25 cellular contexts compared by ENCODE assay signal in the genomic region with DNA sequence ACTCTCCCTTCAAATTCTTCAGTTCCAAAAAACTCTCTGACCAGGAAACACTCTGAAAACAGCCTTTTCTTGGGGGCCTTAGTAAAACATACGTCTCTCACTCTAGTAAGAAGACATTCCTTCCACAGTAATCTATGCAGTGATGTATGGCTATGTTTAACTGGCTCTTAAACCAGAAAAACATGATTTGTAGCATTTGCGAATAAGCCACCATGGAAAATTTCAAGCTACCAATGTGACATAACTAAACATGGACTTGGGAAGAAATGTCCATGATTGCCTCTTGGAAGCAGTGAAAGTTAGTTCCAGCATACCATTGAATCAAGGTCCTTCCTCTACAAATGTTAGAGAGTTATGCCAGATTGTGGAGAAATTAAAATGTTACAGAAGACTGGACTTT.
"Had no signal": no experiment of that assay in that cellular context is flagged by ENCODE, and none has a peak within 500 bp of the region (broad histone marks: within the 10 kb centered on the region; RNA-seq: fewer than 3 reads in every experiment).

No MANE protein-coding gene starts in this region.

- H3K27me3 ChIP-seq: breast epithelium, esophagus squamous epithelium, heart right ventricle, left lung, thyroid gland had no signal

- H3K4me1 ChIP-seq: breast epithelium, thyroid gland had no signal

- H3K4me3 Mint-ChIP-seq: activated CD8-positive, alpha-beta T cell treated with anti-CD3 and anti-CD28 coated beads for 36 hours; activated T-cell treated with anti-CD3 and anti-CD28 coated beads, Interleukin-2, amount 50 U/mL, for 4 hours; activated T-helper 17 cell treated with anti-CD3 and anti-CD28 coated beads, Interleukin-2, amount 50 U/mL, for 72 hours; endodermal cell; natural killer cell treated with Interleukin-12 subunit alpha and Interleukin-12 subunit beta and Interleukin-15 and Interleukin-18, amount 100 ng/mL, for 72 hours; stimulated activated naive CD8-positive, alpha-beta T cell treated with anti-CD3 and anti-CD28 coated beads, Interleukin-15, amount 100 ng/mL, for 72 hours had no signal

- H3K36me3 ChIP-seq: breast epithelium, esophagus squamous epithelium, heart right ventricle, left lung, lower lobe of right lung, thyroid gland had no signal

- ATAC-seq: activated CD8-positive, alpha-beta T cell treated with anti-CD3 and anti-CD28 coated beads for 36 hours; activated T-cell treated with anti-CD3 and anti-CD28 coated beads, Interleukin-2, amount 50 U/mL, for 4 hours; activated T-helper 17 cell treated with anti-CD3 and anti-CD28 coated beads, Interleukin-2, amount 50 U/mL, for 72 hours; heart right ventricle; left lung; lower lobe of right lung; natural killer cell treated with Interleukin-12 subunit alpha and Interleukin-12 subunit beta and Interleukin-15 and Interleukin-18, amount 100 ng/mL, for 72 hours; sciatic nerve; stimulated activated naive CD8-positive, alpha-beta T cell treated with anti-CD3 and anti-CD28 coated beads, Interleukin-15, amount 100 ng/mL, for 72 hours had no signal

- H3K27ac ChIP-seq: breast epithelium, heart right ventricle, left lung, lower lobe of right lung, skin epidermis, thyroid gland had no signal

- H3K27me3 Mint-ChIP-seq: activated CD8-positive, alpha-beta T cell treated with anti-CD3 and anti-CD28 coated beads for 36 hours; activated T-helper 17 cell treated with anti-CD3 and anti-CD28 coated beads, Interleukin-2, amount 50 U/mL, for 72 hours; natural killer cell treated with Interleukin-12 subunit alpha and Interleukin-12 subunit beta and Interleukin-15 and Interleukin-18, amount 100 ng/mL, for 72 hours; stimulated activated naive CD8-positive, alpha-beta T cell treated with anti-CD3 and anti-CD28 coated beads, Interleukin-15, amount 100 ng/mL, for 72 hours had no signal

- H3K9me3 ChIP-seq: thyroid gland had no signal

- H3K27ac Mint-ChIP-seq: activated CD8-positive, alpha-beta T cell treated with anti-CD3 and anti-CD28 coated beads for 36 hours; activated T-helper 17 cell treated with anti-CD3 and anti-CD28 coated beads, Interleukin-2, amount 50 U/mL, for 72 hours; endodermal cell; natural killer cell treated with Interleukin-12 subunit alpha and Interleukin-12 subunit beta and Interleukin-15 and Interleukin-18, amount 100 ng/mL, for 72 hours; stimulated activated naive CD8-positive, alpha-beta T cell treated with anti-CD3 and anti-CD28 coated beads, Interleukin-15, amount 100 ng/mL, for 72 hours had no signal

- DNase-seq: activated CD4-positive, alpha-beta T cell treated with anti-CD3 and anti-CD28 coated beads, Interleukin-2, amount 50 U/mL, for 1 hour; activated CD8-positive, alpha-beta T cell treated with anti-CD3 and anti-CD28 coated beads for 36 hours; activated gamma-delta T cell treated with Interleukin-2 at 50 U/mL for 16 hours; activated naive CD4-positive, alpha-beta T cell treated with anti-CD3 and anti-CD28 coated beads, Interleukin-2, amount 50 U/mL, for 16 hours; activated T-cell treated with anti-CD3 and anti-CD28 coated beads, Interleukin-2, amount 50 U/mL, for 4 hours; central memory CD4-positive, alpha-beta T cell; endodermal cell; esophagus squamous epithelium; foreskin melanocyte; heart right ventricle; kidney glomerular epithelial cell; left lung; lower lobe of right lung; mesendoderm; stimulated activated CD4-positive, alpha-beta T cell treated with anti-CD3 and anti-CD28 coated beads, Interleukin-12 subunit alpha, Interleukin-12 subunit beta, amount 100 ng/mL, for 4 hours; stimulated activated CD4-positive, alpha-beta T cell treated with anti-CD3 and anti-CD28 coated beads, Interleukin-4, amount 100 ng/mL, for 1 hour; stimulated activated naive CD8-positive, alpha-beta T cell treated with anti-CD3 and anti-CD28 coated beads, Interleukin-15, amount 100 ng/mL, for 72 hours; substantia nigra; T-helper 2 cell; thyroid gland had no signal

- H3K4me3 ChIP-seq: breast epithelium, esophagus squamous epithelium, heart right ventricle, left lung, lower lobe of right lung, skin epidermis, thyroid gland had no signal
